Comparison of ENCODE assay signal across 1 cellular context in the genomic region with DNA sequence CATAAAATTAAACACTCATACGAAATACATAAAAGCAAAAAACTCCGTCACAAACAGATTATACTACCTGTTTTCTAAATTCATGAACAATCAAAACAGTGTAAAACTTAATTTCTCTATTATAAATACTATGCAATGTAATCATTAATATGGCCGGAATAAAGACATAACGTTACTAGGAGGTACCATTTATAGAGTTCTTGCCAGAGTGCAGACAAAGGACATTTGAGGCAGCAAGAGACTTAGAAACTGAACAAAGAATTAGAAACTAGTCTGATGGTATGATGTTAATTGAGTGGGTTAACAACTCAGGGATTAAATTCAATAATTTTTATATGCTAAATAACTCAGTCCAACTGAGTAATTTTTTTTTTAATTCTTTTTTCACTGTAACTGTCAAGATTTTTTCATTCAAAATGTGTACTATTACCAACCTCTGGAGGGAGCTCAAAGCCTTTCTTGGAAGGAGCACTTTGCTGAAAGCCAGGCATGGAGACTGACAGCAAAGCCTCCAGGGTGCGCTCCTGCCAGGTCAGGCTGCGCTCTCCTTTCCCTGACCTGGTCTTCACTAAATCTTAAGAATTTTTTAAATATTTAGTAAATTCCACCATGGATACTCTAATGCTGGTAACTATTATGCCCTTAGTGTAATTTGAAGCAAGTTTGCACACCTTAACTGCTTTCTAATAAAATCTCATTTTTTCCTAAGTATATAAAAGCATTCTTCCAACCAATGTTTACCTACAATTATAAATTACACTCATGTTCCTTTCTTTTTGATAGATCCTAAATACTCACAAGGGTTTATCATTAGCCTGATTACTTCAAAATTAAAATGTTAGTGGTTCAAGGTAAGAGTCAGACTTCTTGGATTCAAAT.
A peak's percentile ranks its signal among the peaks of the same experiment; 100 is the strongest.
TF ChIP-seq lines count a peak whose summit lies in the region.

No MANE protein-coding gene starts in this region.

TF ChIP-seq in K562, 482 proteins besides CTCF, POLR2A, EP300 and RAD21:
- TF ChIP-seq CBX3 (IDR thresholded peaks at IDR 0.05; ENCODE audit: borderline replicate concordance in 1 of 2, low read length in 2 of 2) (0 out of 3 replicates have a peak, but pooled peaks of 1 of the 2 experiments have one; percentile 38), SP1 (CRISPR knock-in tag; IDR thresholded peaks at IDR 0.05) (no peak), STAT5A (IDR thresholded peaks at IDR 0.05; ENCODE audit: borderline replicate concordance, low read length) (0 out of 2 replicates have a peak, but pooled peaks have one; percentile 22), HSF4 (CRISPR knock-in tag; IDR thresholded peaks at IDR 0.05; ENCODE audit: borderline replicate concordance) (no peak), PBX2 (CRISPR knock-in tag; IDR thresholded peaks at IDR 0.05; ENCODE audit: low read depth) (no peak), PBX2 (tag; conservative IDR thresholded peaks at IDR 0.05; ENCODE audit: low read depth) (0 out of 2 replicates have a peak, but pooled peaks have one; percentile 48), STAT5B (CRISPR knock-in tag; IDR thresholded peaks at IDR 0.05) (no peak), SMC3 (conservative IDR thresholded peaks at IDR 0.05; ENCODE audit: insufficient read depth, low read depth, low read length) (peak; percentile 87; the same call in 1 of the 2 replicates), RCOR1 (IDR thresholded peaks at IDR 0.05; ENCODE audit: borderline replicate concordance in 1 of 2, low read depth in 2 of 2, low read length in 2 of 2) (0 out of 4 replicates have a peak, but pooled peaks of 1 of the 2 experiments have one; percentile 22), ZFP1 (CRISPR knock-in tag; IDR thresholded peaks at IDR 0.05) (no peak), RFX5 (IDR thresholded peaks at IDR 0.05; ENCODE audit: low read depth, low read length) (no peak), RUNX1 (IDR thresholded peaks at IDR 0.05; ENCODE audit: low read depth) (no peak), CC2D1A (IDR thresholded peaks at IDR 0.05) (peak; percentile 56; the same call in 1 of the 2 replicates), TEAD4 (IDR thresholded peaks at IDR 0.05; ENCODE audit: low read length) (0 out of 2 replicates have a peak, but pooled peaks have one; percentile 11), TEAD4 (CRISPR knock-in tag; IDR thresholded peaks at IDR 0.05; ENCODE audit: borderline replicate concordance) (no peak), ETV5 (CRISPR knock-in tag; IDR thresholded peaks at IDR 0.05; ENCODE audit: low read depth) (no peak), MEIS2 (IDR thresholded peaks at IDR 0.05; ENCODE audit: partially characterized antibody) (peak; percentile 23), TOE1 (IDR thresholded peaks at IDR 0.05; ENCODE audit: borderline replicate concordance) (no peak), TOE1 (CRISPR knock-in tag; IDR thresholded peaks at IDR 0.05; ENCODE audit: borderline replicate concordance, low read depth) (no peak), ZNF561 (CRISPR knock-in tag; conservative IDR thresholded peaks at IDR 0.05) (no peak), DEAF1 (CRISPR knock-in tag; IDR thresholded peaks at IDR 0.05) (peak; percentile 96), NFIX (CRISPR knock-in tag; IDR thresholded peaks at IDR 0.05; ENCODE audit: low read depth) (no peak), ARID2 (IDR thresholded peaks at IDR 0.05) (peak; percentile 85), SAFB (IDR thresholded peaks at IDR 0.05; ENCODE audit: borderline replicate concordance, low read depth, low read length) (no peak), NRF1 (conservative IDR thresholded peaks at IDR 0.05 in 1 of 2, IDR thresholded peaks at IDR 0.05 in 1 of 2) (peak in 1 of 2 experiments; percentile 8; a peak in 1 of 4 replicates), LCOR (CRISPR knock-in tag; IDR thresholded peaks at IDR 0.05) (0 out of 2 replicates have a peak, but pooled peaks have one; percentile 25), YY1 (IDR thresholded peaks at IDR 0.05; ENCODE audit: borderline replicate concordance in 1 of 3, control insufficient read depth in 1 of 3, extremely low read depth in 1 of 3, insufficient read depth in 3 of 3, insufficient read length in 1 of 3, insufficient replicate concordance in 2 of 3, low read depth in 1 of 3, low read length in 2 of 3) (peak in 1 of 3 experiments; percentile 29), ZNF384 (IDR thresholded peaks at IDR 0.05; ENCODE audit: low read depth, low read length) (0 out of 2 replicates have a peak, but pooled peaks have one; percentile 63), KLF16 (IDR thresholded peaks at IDR 0.05) (peak; percentile 58; the same call in 1 of the 2 replicates), RBM14 (IDR thresholded peaks at IDR 0.05; ENCODE audit: borderline replicate concordance, insufficient read depth, low read depth, low read length) (no peak)
- TF ChIP-seq, protein P1, sequence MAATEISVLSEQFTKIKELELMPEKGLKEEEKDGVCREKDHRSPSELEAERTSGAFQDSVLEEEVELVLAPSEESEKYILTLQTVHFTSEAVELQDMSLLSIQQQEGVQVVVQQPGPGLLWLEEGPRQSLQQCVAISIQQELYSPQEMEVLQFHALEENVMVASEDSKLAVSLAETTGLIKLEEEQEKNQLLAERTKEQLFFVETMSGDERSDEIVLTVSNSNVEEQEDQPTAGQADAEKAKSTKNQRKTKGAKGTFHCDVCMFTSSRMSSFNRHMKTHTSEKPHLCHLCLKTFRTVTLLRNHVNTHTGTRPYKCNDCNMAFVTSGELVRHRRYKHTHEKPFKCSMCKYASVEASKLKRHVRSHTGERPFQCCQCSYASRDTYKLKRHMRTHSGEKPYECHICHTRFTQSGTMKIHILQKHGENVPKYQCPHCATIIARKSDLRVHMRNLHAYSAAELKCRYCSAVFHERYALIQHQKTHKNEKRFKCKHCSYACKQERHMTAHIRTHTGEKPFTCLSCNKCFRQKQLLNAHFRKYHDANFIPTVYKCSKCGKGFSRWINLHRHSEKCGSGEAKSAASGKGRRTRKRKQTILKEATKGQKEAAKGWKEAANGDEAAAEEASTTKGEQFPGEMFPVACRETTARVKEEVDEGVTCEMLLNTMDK (IDR thresholded peaks at IDR 0.05; ENCODE audit: borderline replicate concordance, insufficient read depth, low read depth, low read length, poor library complexity, severe bottlenecking): peak; percentile 31
- TF ChIP-seq, protein P2, sequence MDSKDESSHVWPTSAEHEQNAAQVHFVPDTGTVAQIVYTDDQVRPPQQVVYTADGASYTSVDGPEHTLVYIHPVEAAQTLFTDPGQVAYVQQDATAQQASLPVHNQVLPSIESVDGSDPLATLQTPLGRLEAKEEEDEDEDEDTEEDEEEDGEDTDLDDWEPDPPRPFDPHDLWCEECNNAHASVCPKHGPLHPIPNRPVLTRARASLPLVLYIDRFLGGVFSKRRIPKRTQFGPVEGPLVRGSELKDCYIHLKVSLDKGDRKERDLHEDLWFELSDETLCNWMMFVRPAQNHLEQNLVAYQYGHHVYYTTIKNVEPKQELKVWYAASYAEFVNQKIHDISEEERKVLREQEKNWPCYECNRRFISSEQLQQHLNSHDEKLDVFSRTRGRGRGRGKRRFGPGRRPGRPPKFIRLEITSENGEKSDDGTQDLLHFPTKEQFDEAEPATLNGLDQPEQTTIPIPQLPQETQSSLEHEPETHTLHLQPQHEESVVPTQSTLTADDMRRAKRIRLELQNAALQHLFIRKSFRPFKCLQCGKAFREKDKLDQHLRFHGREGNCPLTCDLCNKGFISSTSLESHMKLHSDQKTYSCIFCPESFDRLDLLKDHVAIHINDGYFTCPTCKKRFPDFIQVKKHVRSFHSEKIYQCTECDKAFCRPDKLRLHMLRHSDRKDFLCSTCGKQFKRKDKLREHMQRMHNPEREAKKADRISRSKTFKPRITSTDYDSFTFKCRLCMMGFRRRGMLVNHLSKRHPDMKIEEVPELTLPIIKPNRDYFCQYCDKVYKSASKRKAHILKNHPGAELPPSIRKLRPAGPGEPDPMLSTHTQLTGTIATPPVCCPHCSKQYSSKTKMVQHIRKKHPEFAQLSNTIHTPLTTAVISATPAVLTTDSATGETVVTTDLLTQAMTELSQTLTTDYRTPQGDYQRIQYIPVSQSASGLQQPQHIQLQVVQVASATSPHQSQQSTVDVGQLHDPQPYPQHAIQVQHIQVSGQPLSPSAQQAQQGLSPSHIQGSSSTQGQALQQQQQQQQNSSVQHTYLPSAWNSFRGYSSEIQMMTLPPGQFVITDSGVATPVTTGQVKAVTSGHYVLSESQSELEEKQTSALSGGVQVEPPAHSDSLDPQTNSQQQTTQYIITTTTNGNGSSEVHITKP (IDR thresholded peaks at IDR 0.05; ENCODE audit: partially characterized antibody): peak; percentile 25
- TF ChIP-seq, protein P3, sequence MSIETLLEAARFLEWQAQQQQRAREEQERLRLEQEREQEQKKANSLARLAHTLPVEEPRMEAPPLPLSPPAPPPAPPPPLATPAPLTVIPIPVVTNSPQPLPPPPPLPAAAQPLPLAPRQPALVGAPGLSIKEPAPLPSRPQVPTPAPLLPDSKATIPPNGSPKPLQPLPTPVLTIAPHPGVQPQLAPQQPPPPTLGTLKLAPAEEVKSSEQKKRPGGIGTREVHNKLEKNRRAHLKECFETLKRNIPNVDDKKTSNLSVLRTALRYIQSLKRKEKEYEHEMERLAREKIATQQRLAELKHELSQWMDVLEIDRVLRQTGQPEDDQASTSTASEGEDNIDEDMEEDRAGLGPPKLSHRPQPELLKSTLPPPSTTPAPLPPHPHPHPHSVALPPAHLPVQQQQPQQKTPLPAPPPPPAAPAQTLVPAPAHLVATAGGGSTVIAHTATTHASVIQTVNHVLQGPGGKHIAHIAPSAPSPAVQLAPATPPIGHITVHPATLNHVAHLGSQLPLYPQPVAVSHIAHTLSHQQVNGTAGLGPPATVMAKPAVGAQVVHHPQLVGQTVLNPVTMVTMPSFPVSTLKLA (conservative IDR thresholded peaks at IDR 0.05): 0 out of 4 replicates have a peak, but pooled peaks of 1 of the 2 experiments have one; percentile 26
- TF ChIP-seq, protein P4, sequence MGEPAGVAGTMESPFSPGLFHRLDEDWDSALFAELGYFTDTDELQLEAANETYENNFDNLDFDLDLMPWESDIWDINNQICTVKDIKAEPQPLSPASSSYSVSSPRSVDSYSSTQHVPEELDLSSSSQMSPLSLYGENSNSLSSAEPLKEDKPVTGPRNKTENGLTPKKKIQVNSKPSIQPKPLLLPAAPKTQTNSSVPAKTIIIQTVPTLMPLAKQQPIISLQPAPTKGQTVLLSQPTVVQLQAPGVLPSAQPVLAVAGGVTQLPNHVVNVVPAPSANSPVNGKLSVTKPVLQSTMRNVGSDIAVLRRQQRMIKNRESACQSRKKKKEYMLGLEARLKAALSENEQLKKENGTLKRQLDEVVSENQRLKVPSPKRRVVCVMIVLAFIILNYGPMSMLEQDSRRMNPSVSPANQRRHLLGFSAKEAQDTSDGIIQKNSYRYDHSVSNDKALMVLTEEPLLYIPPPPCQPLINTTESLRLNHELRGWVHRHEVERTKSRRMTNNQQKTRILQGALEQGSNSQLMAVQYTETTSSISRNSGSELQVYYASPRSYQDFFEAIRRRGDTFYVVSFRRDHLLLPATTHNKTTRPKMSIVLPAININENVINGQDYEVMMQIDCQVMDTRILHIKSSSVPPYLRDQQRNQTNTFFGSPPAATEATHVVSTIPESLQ (CRISPR knock-in tag; IDR thresholded peaks at IDR 0.05): no peak
- TF ChIP-seq, protein P5, sequence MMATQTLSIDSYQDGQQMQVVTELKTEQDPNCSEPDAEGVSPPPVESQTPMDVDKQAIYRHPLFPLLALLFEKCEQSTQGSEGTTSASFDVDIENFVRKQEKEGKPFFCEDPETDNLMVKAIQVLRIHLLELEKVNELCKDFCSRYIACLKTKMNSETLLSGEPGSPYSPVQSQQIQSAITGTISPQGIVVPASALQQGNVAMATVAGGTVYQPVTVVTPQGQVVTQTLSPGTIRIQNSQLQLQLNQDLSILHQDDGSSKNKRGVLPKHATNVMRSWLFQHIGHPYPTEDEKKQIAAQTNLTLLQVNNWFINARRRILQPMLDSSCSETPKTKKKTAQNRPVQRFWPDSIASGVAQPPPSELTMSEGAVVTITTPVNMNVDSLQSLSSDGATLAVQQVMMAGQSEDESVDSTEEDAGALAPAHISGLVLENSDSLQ (IDR thresholded peaks at IDR 0.05): peak; percentile 74
